In genomic region chr17:81911277-81911961, GRCh38 we compare ENCODE assay signal across 8 cellular contexts. TPM values are rescaled to one million over a fixed set of nuclear protein-coding genes. Genes with fewer than 3 reads are reported as not detected.
DNase-seq lines count a peak whose midpoint lies in the region; ATAC-seq and TF ChIP-seq lines count a peak whose summit lies in the region.

Gene PCYT2, minus strand, starts transcription at chr17:81911399. Its CDS starts 44 bp downstream, at chr17:81911355.

- peak within 1 kb of the TSS; percentile 61 to 76 for H3K9ac ChIP-seq in mucosa of rectum (ENCODE audit: low read depth in 1 of 2, low read length in 2 of 2)

- peaks cover 93% of the 10 kb centered on the region for H3K36me3 Mint-ChIP-seq in Caco-2 (ENCODE audit: insufficient read depth, unreplicated experiment)

- CTCF ChIA-PET in Caco-2 (lab: Charles Lee), result no interaction called here

- TF ChIP-seq CTCF in Caco-2 (IDR thresholded peaks at IDR 0.05; ENCODE audit: insufficient read depth in 1 of 2, low read depth in 1 of 2, low read length in 1 of 2, severe bottlenecking in 1 of 2, unreplicated experiment in 1 of 2) (peak; percentile 31 to 45), epithelial cell of proximal tubule (conservative IDR thresholded peaks at IDR 0.05; ENCODE audit: low read depth, low read length) (no peak)

- BruUV-seq in Caco-2 (replicated peaks; lab: Mats Ljungman, UMichigan), result no TSS peak

- H3K27me3 Mint-ChIP-seq in Caco-2 (ENCODE audit: insufficient read depth, unreplicated experiment), result no peaks in the 10 kb centered on the region

- peak within 1 kb of the TSS; percentile 58 to 77 for H3K27ac ChIP-seq in mucosa of rectum (ENCODE audit: low read depth in 2 of 2, low read length in 2 of 2)

- no peaks in the 10 kb centered on the region for H3K9me3 Mint-ChIP-seq in Caco-2 (ENCODE audit: unreplicated experiment)

- ATAC-seq in GM21515 (IDR thresholded peaks at IDR 0.05; ENCODE audit: unreplicated experiment), result peak; percentile 58

- intact Hi-C loops in Caco-2 (cut with micrococcal nuclease; ENCODE audit: unreplicated experiment), result loop anchor here (2.0 kb wide), 1 partner anchor 15 kb away; the partner anchor contains the start of gene MAFG

- POLR2A ChIA-PET in Caco-2 (lab: Charles Lee), result interaction anchor here (0.6 to 1.0 kb wide), 5 partner anchors 13 to 126 kb away, joined by 3 to 7 read pairs (median 3); partner anchors contain the start of genes ANAPC11 and DCXR

- peak within 1 kb of the TSS; percentile 89 for H3K4me3 Mint-ChIP-seq in Caco-2 (ENCODE audit: unreplicated experiment)

- H3K27ac Mint-ChIP-seq in Caco-2 (ENCODE audit: unreplicated experiment), result peak within 1 kb of the TSS; percentile 94

- H3K36me3 ChIP-seq in Caco-2 (ENCODE audit: control insufficient read depth, insufficient read depth, low read length), result peaks cover 24% of the 10 kb centered on the region
- peaks cover 40 to 53% of the 10 kb centered on the region in 2 donors for H3K36me3 ChIP-seq in mucosa of rectum (ENCODE audit: control insufficient read depth in 2 of 2, insufficient read depth in 2 of 2, low read length in 2 of 2)

- H3K4me1 ChIP-seq in Caco-2 (peaks cover 19% of the 10 kb centered on the region), mucosa of rectum (ENCODE audit: control insufficient read depth in 2 of 2, insufficient read depth in 2 of 2, low read length in 2 of 2) (peaks cover 10 to 16% of the 10 kb centered on the region in 2 donors)

- DNase-seq in Caco-2 (peak; percentile 97 to 98), OCI-M1 (lab: John Stamatoyannopoulos, UW) (peak; percentile 88), activated T-cell treated with anti-CD3 and anti-CD28 coated beads for 48 hours (ENCODE audit: low read depth) (peak; percentile 92), epithelial cell of proximal tubule (ENCODE audit: low read depth) (no peak)
- DNase-seq in Jurkat, Clone E6-1 (ENCODE audit: low read depth, low spot score), result peak; percentile 76
- peak; percentile 93 for DNase-seq in stimulated activated CD8-positive, alpha-beta memory T cell treated with anti-CD3 and anti-CD28 coated beads, Interleukin-4, amount 100 ng/mL, for 48 hours

- H3K4me3 ChIP-seq in Caco-2 (ENCODE audit: low read depth, low read length) (peak within 1 kb of the TSS; percentile 99), epithelial cell of proximal tubule (ENCODE audit: low read depth, low read length) (peak within 1 kb of the TSS; percentile 76), mucosa of rectum (ENCODE audit: low read length in 2 of 2) (peak within 1 kb of the TSS; percentile 76 to 79)
- peak within 1 kb of the TSS; percentile 71 for H3K4me3 ChIP-seq in Jurkat, Clone E6-1 (ENCODE audit: low read length)

- no peaks in the 10 kb centered on the region for H3K27me3 ChIP-seq in Caco-2 (replicated peaks; ENCODE audit: control insufficient read depth, insufficient read depth, low read length)
- H3K27me3 ChIP-seq in mucosa of rectum (ENCODE audit: control insufficient read depth in 2 of 2, insufficient read depth in 2 of 2, low read length in 2 of 2), result no peaks in the 10 kb centered on the region

- no peaks in the 10 kb centered on the region for H3K9me3 ChIP-seq in Caco-2
- no peaks in the 10 kb centered on the region for H3K9me3 ChIP-seq in mucosa of rectum (ENCODE audit: control insufficient read depth in 2 of 2, low read length in 2 of 2)

- H3K4me1 Mint-ChIP-seq in Caco-2 (ENCODE audit: low read depth, unreplicated experiment), result peaks cover 19% of the 10 kb centered on the region

RNA-seq across cellular contexts. Expression of gene PCYT2, which starts in this region (rescaled TPM):
- 125 and 151 TPM in 2 replicates for total RNA-seq in Caco-2 (2022)
- 39.1 TPM for polyA plus RNA-seq in Jurkat, Clone E6-1 (2012; ENCODE audit: insufficient read depth, insufficient read length)
- 24.3 and 95.4 TPM in 2 replicates for total RNA-seq in epithelial cell of proximal tubule
